In the genomic region with DNA sequence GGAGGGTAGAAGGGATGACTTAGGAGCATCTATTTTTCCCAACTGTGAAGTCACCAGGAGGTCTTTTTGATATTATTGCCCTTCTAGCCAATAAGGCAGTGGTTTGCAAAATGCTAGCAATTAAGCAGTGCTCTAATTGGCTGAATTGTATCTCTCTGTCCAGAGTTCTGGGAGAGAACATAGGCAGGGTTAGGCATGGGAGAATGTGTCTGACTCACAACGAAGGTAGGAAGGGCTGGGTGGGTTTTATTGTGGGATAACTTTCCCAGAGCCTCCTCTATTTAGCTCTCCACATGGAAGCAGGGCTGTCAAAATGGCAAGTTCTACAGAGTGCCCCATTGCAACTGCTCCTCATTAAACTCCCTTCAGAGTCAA, we compare ENCODE assay signal across 12 cellular contexts.
DNase-seq lines count a peak whose midpoint lies in the region; ATAC-seq and TF ChIP-seq lines count a peak whose summit lies in the region.
"Had no signal": no experiment of that assay in that cellular context is flagged by ENCODE, and none has a peak within 500 bp of the region (broad histone marks: within the 10 kb centered on the region; RNA-seq: fewer than 3 reads in every experiment).

No MANE protein-coding gene starts in this region.

- WGBS in testis, 2 donors, result 44 to 50% methylated on average over 1 of the region's 1 CpG

- no peaks in the 10 kb centered on the region for H3K27me3 ChIP-seq in testis
- no peaks in the 10 kb centered on the region for H3K27me3 ChIP-seq in upper lobe of right lung
- H3K27me3 ChIP-seq: adrenal gland had no signal

- H3K4me1 ChIP-seq in testis (no peaks in the 10 kb centered on the region), upper lobe of right lung (no peaks in the 10 kb centered on the region)
- H3K4me1 ChIP-seq: adrenal gland had no signal

- H3K36me3 ChIP-seq in testis (ENCODE audit: low read depth, missing control alignments) (no peaks in the 10 kb centered on the region), upper lobe of right lung (no peaks in the 10 kb centered on the region)
- H3K36me3 ChIP-seq: adrenal gland had no signal

- DNase-seq in GM10266 (ENCODE audit: extremely low spot score), result peak; percentile 18
- DNase-seq in astrocyte of the hippocampus (ENCODE audit: low read depth, low spot score), result peak; percentile 69
- DNase-seq in SIG-M5 (lab: John Stamatoyannopoulos, UW), result no peak
- no peak for DNase-seq in testis
- DNase-seq in NCI-H128 (lab: John Stamatoyannopoulos, UW; ENCODE audit: unreplicated experiment), result no peak
- DNase-seq in upper lobe of right lung, result no peak
- DNase-seq: activated CD4-positive, alpha-beta T cell treated with anti-CD3 and anti-CD28 coated beads, Interleukin-2, amount 50 U/mL, for 1 hour; adrenal gland; NCI-H1105; nucleus accumbens had no signal

- ATAC-seq in GM21367 (IDR thresholded peaks at IDR 0.05; ENCODE audit: unreplicated experiment) (peak; percentile 8), HG03354 (IDR thresholded peaks at IDR 0.05; ENCODE audit: poor library complexity, severe bottlenecking, unreplicated experiment) (peak; percentile 20), upper lobe of right lung (no peak)

- no peak for TF ChIP-seq POLR2A in testis (IDR thresholded peaks at IDR 0.05)

- intact Hi-C loops in testis (cut with DNase I; ENCODE audit: low total_unique reads), result no loop called here
- intact Hi-C loops in upper lobe of right lung (cut with DNase I), result no loop called here

- TF ChIP-seq CTCF in GM10266 (IDR thresholded peaks at IDR 0.05; ENCODE audit: control insufficient read depth, insufficient read depth, low read depth, missing control alignments), result no peak
- no peak for TF ChIP-seq CTCF in testis (IDR thresholded peaks at IDR 0.05)
- no peak for TF ChIP-seq CTCF in upper lobe of right lung (IDR thresholded peaks at IDR 0.05)

- no peaks in the 10 kb centered on the region for H3K9me3 ChIP-seq in testis
- no peaks in the 10 kb centered on the region for H3K9me3 ChIP-seq in upper lobe of right lung
- H3K9me3 ChIP-seq: adrenal gland had no signal

- H3K4me3 ChIP-seq in testis (no peak overlapping the region), upper lobe of right lung (no peak overlapping the region)
- H3K4me3 ChIP-seq: adrenal gland had no signal

- no peak overlapping the region for H3K27ac ChIP-seq in testis
- no peak overlapping the region for H3K27ac ChIP-seq in upper lobe of right lung
- H3K27ac ChIP-seq: adrenal gland had no signal

Comparison
In these comparisons a context has a peak if more than half of its experiments do, and no peak if none do; other contexts are left out.
1. DNase-seq: peak in GM10266 (single experiment) and astrocyte of the hippocampus (single experiment); none in SIG-M5 (single experiment), testis (single experiment), NCI-H128 (single experiment) and upper lobe of right lung (single experiment).